In genomic region chr1:65894738-65895605, GRCh38 we compare ENCODE assay signal across 13 cellular contexts.
A peak's percentile ranks its signal among the peaks of the same experiment; 100 is the strongest.
DNase-seq lines count a peak whose midpoint lies in the region; ATAC-seq and TF ChIP-seq lines count a peak whose summit lies in the region.
"Had no signal": no experiment of that assay in that cellular context is flagged by ENCODE, and none has a peak within 500 bp of the region (broad histone marks: within the 10 kb centered on the region; RNA-seq: fewer than 3 reads in every experiment).

No MANE protein-coding gene starts in this region.

- WGBS in heart left ventricle, 4 donors = 78 to 80% (median 79%) methylated on average over 8 of the region's 8 CpGs

- H3K9me3 ChIP-seq in heart left ventricle = peaks cover 0 to 11% (median 0%) of the 10 kb centered on the region in 12 donors

- H3K27me3 ChIP-seq in kidney epithelial cell (ENCODE audit: control insufficient read depth, insufficient read depth, low read length) (no peaks in the 10 kb centered on the region), heart left ventricle (no peaks in the 10 kb centered on the region)

- intact Hi-C loops in heart left ventricle (cut with DNase I) = no loop called here

- in situ Hi-C loops in GM13976 (cut with MboI; ENCODE audit: low sequenced_read_pairs, unreplicated experiment) = no loop called here

- TF ChIP-seq CTCF in kidney epithelial cell (IDR thresholded peaks at IDR 0.05; ENCODE audit: insufficient read depth, low read length, poor library complexity, severe bottlenecking) (no peak), GM13976 (IDR thresholded peaks at IDR 0.05; ENCODE audit: borderline replicate concordance, control extremely low read depth, extremely low read depth, insufficient read depth, missing control alignments) (no peak), heart left ventricle (IDR thresholded peaks at IDR 0.05) (no peak)

- no peak overlapping the region for H3K27ac ChIP-seq in heart left ventricle

- H3K4me3 ChIP-seq in kidney epithelial cell (ENCODE audit: low read depth, low read length) (no peak overlapping the region), heart left ventricle (no peak overlapping the region)

- H3K36me3 ChIP-seq in kidney epithelial cell (ENCODE audit: control insufficient read depth, insufficient read depth, low read length) (no peaks in the 10 kb centered on the region), heart left ventricle (no peaks in the 10 kb centered on the region)

- peak; percentile 68 for ATAC-seq in GM19035 (IDR thresholded peaks at IDR 0.05; ENCODE audit: unreplicated experiment)
- ATAC-seq in GM21737 (IDR thresholded peaks at IDR 0.05; ENCODE audit: unreplicated experiment) = peak; percentile 95
- ATAC-seq in HG03108 (IDR thresholded peaks at IDR 0.05; ENCODE audit: unreplicated experiment) = peak; percentile 95
- ATAC-seq in heart left ventricle = no peak

- peak; percentile 9 for DNase-seq in kidney epithelial cell (ENCODE audit: low read depth)
- DNase-seq in GM13976 (ENCODE audit: low spot score) = no peak
- DNase-seq in iPS-NIHi11 (ENCODE audit: low spot score) = no peak
- DNase-seq in stimulated activated CD4-positive, alpha-beta T cell treated with anti-CD3 and anti-CD28 coated beads, Interleukin-1b, Interleukin-23, amount 100 ng/mL, for 48 hours = no peak
- no peak for DNase-seq in heart left ventricle
- DNase-seq: activated CD4-positive, alpha-beta T cell treated with anti-CD3 and anti-CD28 coated beads for 4 hours; activated naive CD4-positive, alpha-beta T cell treated with Interleukin-2 at 50 U/mL for 16 hours; CD4-positive, alpha-beta memory T cell; cerebellar nuclear complex; NCI-H524 treated with DMSO at 0.1 percent for 48 hours had no signal

- no peaks in the 10 kb centered on the region for H3K4me1 ChIP-seq in heart left ventricle

- no peak for TF ChIP-seq POLR2A in heart left ventricle (IDR thresholded peaks at IDR 0.05)

Comparison
In these comparisons a context has a peak if more than half of its experiments do, and no peak if none do; other contexts are left out.
1. ATAC-seq: peak in GM19035 (single experiment), GM21737 (single experiment) and HG03108 (single experiment); none in heart left ventricle (0 of 4).